ENCODE assay signal across 9 cellular contexts in the genomic region with DNA sequence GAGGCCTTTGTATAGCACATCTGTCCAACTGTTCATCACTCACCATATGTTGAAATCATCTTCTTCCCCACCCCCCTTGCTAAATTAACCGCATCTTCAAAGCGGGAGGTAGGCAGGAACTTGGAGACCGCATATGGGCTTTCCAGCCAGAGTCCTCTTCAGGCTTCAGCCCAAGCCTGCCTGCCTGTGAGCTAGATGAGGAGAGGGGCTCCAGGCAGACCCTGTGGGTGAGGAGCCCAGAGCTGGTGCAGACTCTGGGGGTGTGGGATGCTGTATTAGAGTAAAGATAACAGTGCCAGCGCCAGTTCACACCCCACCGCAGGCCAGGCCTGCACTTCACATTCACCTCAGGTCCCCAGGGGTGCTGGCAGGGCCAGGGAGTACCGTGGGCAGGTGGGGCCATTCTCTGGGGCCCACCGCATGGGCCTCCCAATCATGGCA. TPM values are rescaled to one million over a fixed set of nuclear protein-coding genes. Genes with fewer than 3 reads are reported as not detected.
DNase-seq lines count a peak whose midpoint lies in the region; ATAC-seq and TF ChIP-seq lines count a peak whose summit lies in the region.
"Had no signal": no experiment of that assay in that cellular context is flagged by ENCODE, and none has a peak within 500 bp of the region (broad histone marks: within the 10 kb centered on the region; RNA-seq: fewer than 3 reads in every experiment).

No MANE protein-coding gene starts in this region.

- TF ChIP-seq POLR2A in Peyer's patch (IDR thresholded peaks at IDR 0.05): no peak
- no peak for TF ChIP-seq POLR2A in gastrocnemius medialis (IDR thresholded peaks at IDR 0.05)

- DNase-seq in H7 (peak; percentile 50), Peyer's patch (no peak), gastrocnemius medialis (no peak), neural progenitor cell (ENCODE audit: low spot score) (no peak), superior temporal gyrus (ENCODE audit: extremely low spot score) (no peak)

- H3K4me3 Mint-ChIP-seq in dendritic cell treated with granulocyte-macrophage colony-stimulating factor and Interleukin-4, amounts not matched to agents 40 ng/mL and 50 ng/mL, for 4 days: no peak overlapping the region
- no peak overlapping the region for H3K4me3 Mint-ChIP-seq in neural progenitor cell

- H3F3A ChIP-seq in neural progenitor cell (ENCODE audit: low read depth): peaks cover 63% of the 10 kb centered on the region

- peaks cover 72% of the 10 kb centered on the region for H3K4me1 Mint-ChIP-seq in dendritic cell treated with granulocyte-macrophage colony-stimulating factor and Interleukin-4, amounts not matched to agents 40 ng/mL and 50 ng/mL, for 4 days (ENCODE audit: low read depth)
- peaks cover 46% of the 10 kb centered on the region for H3K4me1 Mint-ChIP-seq in neural progenitor cell

- no peaks in the 10 kb centered on the region for H3K27me3 ChIP-seq in H7 (ENCODE audit: control insufficient read depth, insufficient read depth, low read length)
- H3K27me3 ChIP-seq in Peyer's patch: no peaks in the 10 kb centered on the region
- no peaks in the 10 kb centered on the region for H3K27me3 ChIP-seq in gastrocnemius medialis
- H3K27me3 ChIP-seq in neural progenitor cell: no peaks in the 10 kb centered on the region

- H3K4me2 ChIP-seq in neural progenitor cell: no peak overlapping the region
- H3K4me2 ChIP-seq: KMS-11 had no signal

- peak overlapping the region; percentile 15 for H3K27ac Mint-ChIP-seq in dendritic cell treated with granulocyte-macrophage colony-stimulating factor and Interleukin-4, amounts not matched to agents 40 ng/mL and 50 ng/mL, for 4 days
- no peak overlapping the region for H3K27ac Mint-ChIP-seq in neural progenitor cell

- H3K4me1 ChIP-seq in Peyer's patch (peaks cover 10 to 81% (median 32%) of the 10 kb centered on the region in 4 donors), gastrocnemius medialis (peaks cover 86 to 89% of the 10 kb centered on the region in 2 donors), neural progenitor cell (peaks cover 43% of the 10 kb centered on the region)

- no peak for TF ChIP-seq CTCF in Peyer's patch (IDR thresholded peaks at IDR 0.05)
- no peak for TF ChIP-seq CTCF in gastrocnemius medialis (IDR thresholded peaks at IDR 0.05 in 4 of 5, conservative IDR thresholded peaks at IDR 0.05 in 1 of 5)
- no peak for TF ChIP-seq CTCF in neural progenitor cell (IDR thresholded peaks at IDR 0.05)

- intact Hi-C loops in dendritic cell treated with granulocyte-macrophage colony-stimulating factor and Interleukin-4, amounts not matched to agents 40 ng/mL and 50 ng/mL, for 4 days (cut with micrococcal nuclease): no loop called here
- intact Hi-C loops in gastrocnemius medialis (cut with DNase I; ENCODE audit: low total_unique reads): no loop called here

- H3K36me3 ChIP-seq in H7 (replicated peaks; ENCODE audit: control insufficient read depth, insufficient read depth, low read length): peaks cover 2% of the 10 kb centered on the region; the same call in 1 of the 2 replicates
- no peaks in the 10 kb centered on the region for H3K36me3 ChIP-seq in Peyer's patch
- H3K36me3 ChIP-seq in gastrocnemius medialis: no peaks in the 10 kb centered on the region
- no peaks in the 10 kb centered on the region for H3K36me3 ChIP-seq in neural progenitor cell

- H3K9ac ChIP-seq in neural progenitor cell: no peak overlapping the region
- H3K9ac ChIP-seq: KMS-11 had no signal

- in situ Hi-C loops in gastrocnemius medialis (cut with MboI; ENCODE audit: low sequenced_read_pairs in 4 of 4): no loop called here

- H3K27me3 Mint-ChIP-seq in dendritic cell treated with granulocyte-macrophage colony-stimulating factor and Interleukin-4, amounts not matched to agents 40 ng/mL and 50 ng/mL, for 4 days: no peaks in the 10 kb centered on the region
- no peaks in the 10 kb centered on the region for H3K27me3 Mint-ChIP-seq in neural progenitor cell (ENCODE audit: insufficient read depth, low read depth)

- peaks cover 100% of the 10 kb centered on the region for H4K20me1 ChIP-seq in neural progenitor cell (ENCODE audit: low read depth)

- H3K27ac ChIP-seq in Peyer's patch (peak overlapping the region in 3 of 4 donors; percentile 9 to 23 (median 13)), gastrocnemius medialis (peak overlapping the region; percentile 54 to 96 (median 92)), neural progenitor cell (no peak overlapping the region)
- H3K27ac ChIP-seq: KMS-11 had no signal

- peaks cover 100% of the 10 kb centered on the region for H3K79me2 ChIP-seq in neural progenitor cell (ENCODE audit: low read depth)

- ATAC-seq in gastrocnemius medialis (no peak), HG02870 (IDR thresholded peaks at IDR 0.05; ENCODE audit: unreplicated experiment) (no peak), HG02623 (IDR thresholded peaks at IDR 0.05; ENCODE audit: unreplicated experiment) (no peak)

- no peaks in the 10 kb centered on the region for H3K9me3 ChIP-seq in Peyer's patch
- H3K9me3 ChIP-seq in gastrocnemius medialis: no peaks in the 10 kb centered on the region
- H3K9me3 ChIP-seq in neural progenitor cell (ENCODE audit: low read depth): no peaks in the 10 kb centered on the region

- peaks cover 31% of the 10 kb centered on the region for H3K36me3 Mint-ChIP-seq in dendritic cell treated with granulocyte-macrophage colony-stimulating factor and Interleukin-4, amounts not matched to agents 40 ng/mL and 50 ng/mL, for 4 days (ENCODE audit: low read depth)
- peaks cover 43% of the 10 kb centered on the region for H3K36me3 Mint-ChIP-seq in neural progenitor cell

- H2AFZ ChIP-seq in neural progenitor cell (replicated peaks): no peak overlapping the region

- H3K9me3 Mint-ChIP-seq in dendritic cell treated with granulocyte-macrophage colony-stimulating factor and Interleukin-4, amounts not matched to agents 40 ng/mL and 50 ng/mL, for 4 days: no peaks in the 10 kb centered on the region
- H3K9me3 Mint-ChIP-seq in neural progenitor cell: peaks cover 36% of the 10 kb centered on the region

- H3K4me3 ChIP-seq in H7 (ENCODE audit: insufficient read depth, low read depth, low read length): no peak overlapping the region
- H3K4me3 ChIP-seq in Peyer's patch: no peak overlapping the region
- no peak overlapping the region for H3K4me3 ChIP-seq in gastrocnemius medialis
- H3K4me3 ChIP-seq in neural progenitor cell: no peak overlapping the region

RNA-seq across cellular contexts. Expression of gene PRRC2B, which starts 16.2 kb away (rescaled TPM):
- total RNA-seq in H7 (2014; rRNA removed; shearing (Covaris generic)): 77.4 and 102 TPM in 2 replicates
- total RNA-seq in Peyer's patch (100 to 1,000 TPM; 109 to 174 (median 149) TPM), gastrocnemius medialis (10 to 100 TPM; 29.9 to 41.6 (median 37.2) TPM), neural progenitor cell (ENCODE audit: low replicate concordance) (139 and 148 TPM in 2 replicates)
